ENCODE assay signal across 9 cellular contexts in the genomic region with DNA sequence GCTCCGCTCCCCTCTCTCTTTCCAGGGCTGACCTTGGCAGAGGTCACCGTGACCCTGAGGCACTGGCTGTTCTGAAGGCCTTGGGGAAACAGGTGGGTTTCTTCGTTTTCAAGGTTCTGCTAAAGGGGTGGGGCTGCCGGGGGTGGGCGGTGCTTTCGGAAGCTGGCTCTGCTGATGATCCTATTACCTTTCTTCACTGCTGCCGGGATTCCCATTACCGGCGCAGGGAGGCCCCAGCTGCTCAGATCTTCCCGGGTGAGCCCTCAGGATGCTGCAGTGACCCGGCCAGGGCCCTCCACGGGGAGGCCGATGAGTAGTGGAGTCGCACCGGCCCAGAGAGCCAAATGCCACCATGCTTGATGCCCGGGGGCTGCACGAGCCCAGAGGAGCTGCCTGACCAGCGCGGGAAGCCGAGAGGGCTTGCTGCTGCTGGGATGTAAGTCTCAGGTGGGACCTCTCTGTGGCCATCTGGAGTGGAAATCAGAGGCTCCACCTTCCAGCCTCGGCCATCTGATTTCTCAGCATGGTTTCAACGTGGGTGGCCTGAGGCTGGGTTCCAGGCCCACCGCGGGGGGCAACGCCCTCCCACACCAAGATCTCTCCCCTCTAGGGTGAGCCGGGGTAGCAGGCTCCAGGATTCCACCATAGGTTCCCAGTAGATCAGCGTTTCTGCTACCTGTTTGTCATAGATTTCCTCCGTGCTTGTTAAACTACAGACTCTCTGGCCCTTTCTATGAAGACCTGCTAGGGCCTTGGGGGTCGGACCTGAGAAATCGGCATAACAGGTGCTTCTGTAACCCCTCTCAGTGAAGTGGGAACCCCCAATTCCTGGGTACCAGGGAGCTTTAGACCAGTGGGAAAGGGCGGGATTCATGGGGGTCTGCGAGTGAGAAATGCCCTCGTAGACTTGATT. TPM values are rescaled to one million over a fixed set of nuclear protein-coding genes. Genes with fewer than 3 reads are reported as not detected.
DNase-seq lines count a peak whose midpoint lies in the region; TF ChIP-seq lines count a peak whose summit lies in the region.
"Had no signal": no experiment of that assay in that cellular context is flagged by ENCODE, and none has a peak within 500 bp of the region (broad histone marks: within the 10 kb centered on the region; RNA-seq: fewer than 3 reads in every experiment).

No MANE protein-coding gene starts in this region.

- peaks cover 5% of the 10 kb centered on the region for H3K23me2 ChIP-seq in H9 (ENCODE audit: insufficient read length, low read depth, low read length, poor library complexity, severe bottlenecking)

- H3K36me3 ChIP-seq in SJCRH30, result no peaks in the 10 kb centered on the region
- no peaks in the 10 kb centered on the region for H3K36me3 ChIP-seq in esophagus squamous epithelium

- H3K14ac ChIP-seq in H9 (ENCODE audit: insufficient read depth, low read length), result no peak overlapping the region

- CTCF ChIA-PET in HEK293T (lab: Yijun Ruan, JAX), result interaction anchor here (0.6 kb wide), 1 partner anchor 421 kb away, joined by 3 read pairs; no protein-coding TSS in a partner anchor

- H3K79me2 ChIP-seq in H9 (ENCODE audit: insufficient read depth, low read length), result no peaks in the 10 kb centered on the region

- H2AFZ ChIP-seq in H9 (ENCODE audit: low read length), result no peak overlapping the region

- H3K27ac ChIP-seq in H9 (ENCODE audit: insufficient read length, low read depth, low read length) (no peak overlapping the region), SJCRH30 (no peak overlapping the region), esophagus squamous epithelium (peak overlapping the region; percentile 75 to 93 (median 84))

- H3K23ac ChIP-seq in H9 (ENCODE audit: insufficient read length, low read depth, low read length), result no peak overlapping the region

- H3K18ac ChIP-seq in H9 (ENCODE audit: insufficient read length, low read depth, low read length), result no peak overlapping the region

- H3K4me3 ChIP-seq in SJCRH30 (peak overlapping the region; percentile 59), esophagus squamous epithelium (peak overlapping the region; percentile 48 to 83 (median 70))

- TF ChIP-seq CTCF in H9 (conservative IDR thresholded peaks at IDR 0.05) (no peak), esophagus squamous epithelium (IDR thresholded peaks at IDR 0.05) (no peak)

- no peak overlapping the region for H4K8ac ChIP-seq in H9 (replicated peaks; ENCODE audit: insufficient read length, low read depth, low read length)

- POLR2A ChIA-PET in HEK293T (lab: Yijun Ruan, JAX), result interaction anchor here (0.6 to 1.3 kb wide), 2 partner anchors 27 to 35 kb away, joined by 3 read pairs; no protein-coding TSS in a partner anchor

- H2BK5ac ChIP-seq in H9 (ENCODE audit: insufficient read length, low read length), result no peak overlapping the region

- DNase-seq in H9 (peak; percentile 81), SJCRH30 (peak in 1 of 2 experiments; percentile 38), esophagus squamous epithelium (lab: John Stamatoyannopoulos, UW) (no peak), retina (peak; percentile 50), SW 1271 (lab: John Stamatoyannopoulos, UW) (no peak), HEK293T (ENCODE audit: extremely low spot score) (no peak), amniotic stem cell (lab: John Stamatoyannopoulos, UW) (no peak)
- DNase-seq in central memory CD4-positive, alpha-beta T cell, result no peak
- DNase-seq: KG1 had no signal

- no peak overlapping the region for H2BK12ac ChIP-seq in H9 (ENCODE audit: insufficient read length, low read depth, low read length)

- H3K9ac ChIP-seq in H9 (ENCODE audit: extremely low read depth, insufficient read length, low read length), result no peak overlapping the region

- H3K27me3 Mint-ChIP-seq in H9 (ENCODE audit: low read depth), result peaks cover 39% of the 10 kb centered on the region

- peak overlapping the region; percentile 46 for H3K4me2 ChIP-seq in H9 (ENCODE audit: insufficient read depth, insufficient read length, low read length)

- H3K4ac ChIP-seq in H9 (ENCODE audit: low read depth, low read length), result no peak overlapping the region

- H3K27me3 ChIP-seq in H9 (ENCODE audit: insufficient read depth, low read length) (peaks cover 6% of the 10 kb centered on the region), SJCRH30 (peaks cover 6% of the 10 kb centered on the region; the same call in 1 of the 2 replicates), esophagus squamous epithelium (peaks cover 0 to 13% (median 0%) of the 10 kb centered on the region in 4 donors)

- H3K9me3 ChIP-seq in H9 (ENCODE audit: control insufficient read depth, low read depth, low read length) (no peaks in the 10 kb centered on the region), SJCRH30 (replicated peaks) (no peaks in the 10 kb centered on the region), esophagus squamous epithelium (no peaks in the 10 kb centered on the region)

- H4K91ac ChIP-seq in H9 (ENCODE audit: insufficient read length, low read depth, low read length), result no peak overlapping the region

- intact Hi-C loops in esophagus squamous epithelium (cut with DNase I), result loop anchor here (10.0 kb wide), 1 partner anchor 110 kb away; no protein-coding TSS in a partner anchor

- no peak overlapping the region for H2BK120ac ChIP-seq in H9 (ENCODE audit: low read depth, low read length, poor library complexity, severe bottlenecking)

- H4K20me1 ChIP-seq in H9 (ENCODE audit: control insufficient read depth, insufficient read depth, insufficient read length), result no peaks in the 10 kb centered on the region

- no peak overlapping the region for H3K56ac ChIP-seq in H9 (ENCODE audit: insufficient read length, low read depth, low read length)

- H3K4me1 ChIP-seq in H9 (ENCODE audit: insufficient read depth, low read length) (no peaks in the 10 kb centered on the region), SJCRH30 (peaks cover 10% of the 10 kb centered on the region; the same call in 1 of the 2 replicates), esophagus squamous epithelium (peaks cover 13 to 30% (median 18%) of the 10 kb centered on the region in 3 donors)

- H4K5ac ChIP-seq in H9 (ENCODE audit: insufficient read length, low read depth, low read length), result no peak overlapping the region

- WGBS in H9 (ENCODE audit: extremely low coverage, insufficient read length, low lambda C conversion rate), result no CpG with 5 or more reads among the region's 33 CpGs
- 16 to 29% methylated on average over 10 to 13 of the region's 33 CpGs for WGBS in esophagus squamous epithelium, 2 donors

- no peaks in the 10 kb centered on the region for H3K36me3 Mint-ChIP-seq in H9 (ENCODE audit: insufficient read depth in 1 of 3, low read depth in 3 of 3)

- H3K4me3 Mint-ChIP-seq in H9, result peak overlapping the region; percentile 61 to 76

- no peak overlapping the region for H2BK15ac ChIP-seq in H9 (ENCODE audit: low read depth, low read length)

- no peaks in the 10 kb centered on the region for H3K9me3 Mint-ChIP-seq in H9

- no peak for TF ChIP-seq POLR2A in esophagus squamous epithelium (IDR thresholded peaks at IDR 0.05)

- peak overlapping the region in 1 of 3 experiments; percentile 10; a peak in 2 of 7 replicates for H3K27ac Mint-ChIP-seq in H9

- no peak overlapping the region for H2BK20ac ChIP-seq in H9 (ENCODE audit: low read depth, low read length, poor library complexity, severe bottlenecking)

- no peaks in the 10 kb centered on the region for H3K79me1 ChIP-seq in H9 (ENCODE audit: insufficient read depth, low read depth, low read length, poor library complexity, severe bottlenecking)

- H2AK5ac ChIP-seq in H9 (ENCODE audit: insufficient read length, low read length), result no peak overlapping the region

- no peak overlapping the region for H3T11ph ChIP-seq in H9 (ENCODE audit: low read length)

- H3K4me1 Mint-ChIP-seq in H9, result peaks cover 18 to 36% of the 10 kb centered on the region in 2 experiments

TF ChIP-seq in HEK293T, 16 proteins besides CTCF, POLR2A, EP300 and RAD21:
- TF ChIP-seq FOXM1 (IDR thresholded peaks at IDR 0.05; ENCODE audit: borderline replicate concordance) (no peak), HDGF (IDR thresholded peaks at IDR 0.05; ENCODE audit: borderline replicate concordance) (no peak), ZNF384 (IDR thresholded peaks at IDR 0.05) (no peak), ARNT (IDR thresholded peaks at IDR 0.05) (no peak), TARDBP (IDR thresholded peaks at IDR 0.05) (no peak), CTBP1 (IDR thresholded peaks at IDR 0.05; ENCODE audit: borderline replicate concordance) (no peak), SP1 (IDR thresholded peaks at IDR 0.05) (no peak), FOXK2 (IDR thresholded peaks at IDR 0.05) (no peak), LEF1 (IDR thresholded peaks at IDR 0.05; ENCODE audit: borderline replicate concordance) (no peak), BHLHE40 (IDR thresholded peaks at IDR 0.05; ENCODE audit: borderline replicate concordance) (no peak)

RNA-seq across cellular contexts. Expression of a gene that starts 21.6 kb away (rescaled TPM):
- total RNA-seq in H9 (2021) (2.6 and 4.0 TPM in 2 replicates), esophagus squamous epithelium (10 to 100 TPM; 21.2 to 23.9 (median 23.3) TPM)
- 26.2 and 27.1 TPM in 2 replicates for total RNA-seq in SJCRH30 (2014; rRNA removed; shearing (Covaris generic))

Comparison
In these comparisons a context has a peak if more than half of its experiments do, and no peak if none do; other contexts are left out.
1. DNase-seq: peak in H9 (single experiment) and retina (single experiment); none in esophagus squamous epithelium (single experiment), SW 1271 (0 of 2), HEK293T (single experiment), amniotic stem cell (single experiment) and central memory CD4-positive, alpha-beta T cell (single experiment).
2. H3K27ac ChIP-seq: peak in esophagus squamous epithelium (4 of 4); none in H9 (single experiment) and SJCRH30 (single experiment).